ENCODE assay signal across 18 cellular contexts in the genomic region with DNA sequence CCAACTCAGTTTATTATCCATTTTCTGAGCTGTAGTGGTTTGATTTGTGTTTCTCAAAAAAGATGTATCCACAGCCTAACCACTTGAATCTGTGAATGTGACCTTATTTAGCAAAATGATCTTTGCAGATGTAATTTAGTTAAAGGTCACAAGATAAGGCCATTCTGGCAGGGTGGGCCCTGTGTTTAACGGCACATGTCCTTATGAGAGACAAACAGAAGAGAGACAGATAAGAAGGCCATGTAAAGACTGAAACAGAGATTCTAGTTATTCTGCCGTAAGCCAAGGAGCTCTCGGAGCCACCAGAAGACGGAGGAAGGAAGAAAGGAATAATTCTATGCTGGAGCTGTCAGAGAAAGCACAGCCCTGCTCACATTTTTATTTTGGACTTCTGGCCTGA.
"Had no signal": no experiment of that assay in that cellular context is flagged by ENCODE, and none has a peak within 500 bp of the region (broad histone marks: within the 10 kb centered on the region; RNA-seq: fewer than 3 reads in every experiment).

No MANE protein-coding gene starts in this region.

- H3K4me3 ChIP-seq: gastrocnemius medialis, heart right ventricle, pancreas, prostate gland, stomach had no signal

- H3K4me1 ChIP-seq: gastrocnemius medialis, pancreas, prostate gland had no signal

- H3K27me3 ChIP-seq: gastrocnemius medialis, heart right ventricle, pancreas, stomach had no signal

- H3K9me3 ChIP-seq: gastrocnemius medialis, heart right ventricle, pancreas, prostate gland, stomach had no signal

- ATAC-seq: esophagus mucosa, gastrocnemius medialis, pancreas, sciatic nerve had no signal

- DNase-seq: effector memory CD4-positive, alpha-beta T cell; gastrocnemius medialis; heart right ventricle; mesendoderm; naive B cell; occipital lobe; pancreas; stimulated activated CD4-positive, alpha-beta T cell treated with anti-CD3 and anti-CD28 coated beads, Interleukin-2, amount 100 ng/mL, for 24 hours; stimulated activated CD4-positive, alpha-beta T cell treated with anti-CD3 and anti-CD28 coated beads, Interleukin-4, amount 100 ng/mL, for 4 hours; stimulated activated naive CD4-positive, alpha-beta T cell; stomach; substantia nigra had no signal

- H3K27ac ChIP-seq: gastrocnemius medialis, heart right ventricle, pancreas, prostate gland, stomach had no signal

- H3K36me3 ChIP-seq: gastrocnemius medialis, heart right ventricle, pancreas, prostate gland, stomach had no signal

- FAIRE-seq: endometrium, keratinocyte, pancreas, urothelium cell line had no signal
